In the genomic region with DNA sequence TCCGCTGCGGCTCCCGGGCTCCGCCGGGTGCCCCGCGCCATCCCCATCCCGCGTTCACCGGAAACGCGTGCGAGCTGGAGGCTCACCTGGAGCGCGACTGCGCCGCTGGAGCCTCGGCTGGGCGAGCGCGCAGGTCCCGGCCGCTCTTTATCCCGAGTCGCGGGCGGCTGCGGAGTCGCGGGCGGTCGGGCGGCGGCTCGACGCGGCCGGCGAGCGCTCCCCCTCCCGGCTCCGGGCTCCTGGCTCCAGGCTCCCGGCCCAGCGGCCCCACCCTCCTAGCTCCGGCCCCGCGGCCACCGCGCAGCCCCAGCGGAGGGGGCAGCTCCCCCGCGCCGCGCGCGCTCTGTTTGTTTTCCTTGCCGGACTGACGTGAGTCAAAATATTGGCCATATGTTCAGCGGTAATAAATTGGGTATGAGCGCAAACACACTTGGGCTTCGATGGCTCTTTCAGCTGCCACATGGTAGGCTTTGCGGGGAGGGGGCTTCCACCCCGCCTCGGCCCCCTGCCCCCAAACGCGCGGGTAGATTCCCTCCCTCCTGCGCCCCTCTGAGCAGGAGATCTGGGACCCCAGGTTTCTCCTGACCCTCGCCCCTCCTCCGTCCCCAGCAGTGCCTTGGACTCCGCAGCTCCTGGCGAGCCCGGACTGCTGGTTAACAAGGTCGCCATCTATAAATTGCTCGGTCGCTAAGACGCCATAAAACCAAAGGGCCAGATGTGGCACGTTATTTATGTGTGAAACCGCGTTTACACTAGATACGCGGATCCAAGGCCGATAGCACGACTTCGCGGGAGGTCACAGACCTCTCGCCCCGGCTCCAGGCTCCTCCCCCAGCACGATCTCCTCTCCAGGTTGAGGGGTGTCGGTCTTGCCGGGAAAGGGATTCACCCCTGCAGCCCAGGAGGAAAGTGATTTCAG, we compare ENCODE assay signal across 1 cellular context.
TF ChIP-seq lines count a peak whose summit lies in the region.

No MANE protein-coding gene starts in this region.

TF ChIP-seq in H1, 55 proteins besides CTCF, POLR2A, EP300 and RAD21 (continued from another document):
- no peak for TF ChIP-seq HDAC6 (IDR thresholded peaks at IDR 0.05; ENCODE audit: low read depth, low read length)
- no peak for TF ChIP-seq PHF8 (conservative IDR thresholded peaks at IDR 0.05; ENCODE audit: low read depth, low read length)
